In genomic region chr3:197511853-197512635, GRCh38 we compare ENCODE assay signal across 15 cellular contexts. TPM values are rescaled to one million over a fixed set of nuclear protein-coding genes. Genes with fewer than 3 reads are reported as not detected.
DNase-seq lines count a peak whose midpoint lies in the region; ATAC-seq and TF ChIP-seq lines count a peak whose summit lies in the region.
"Had no signal": no experiment of that assay in that cellular context is flagged by ENCODE, and none has a peak within 500 bp of the region (broad histone marks: within the 10 kb centered on the region; RNA-seq: fewer than 3 reads in every experiment).

No MANE protein-coding gene starts in this region.

- DNase-seq in DND-41, result no peak
- no peak for DNase-seq in OCI-LY7 (ENCODE audit: low spot score)
- DNase-seq in endodermal cell, result peak; percentile 78
- DNase-seq in osteoblast (ENCODE audit: insufficient read length, low spot score, missing footprints), result peak; percentile 81
- no peak for DNase-seq in Calu3
- no peak for DNase-seq in KBM-7
- DNase-seq: COR-L47, NCI-H1092, NCI-H2029 treated with DMSO at 0.1 percent for 48 hours, T1000 had no signal

- no peaks in the 10 kb centered on the region for H3K9me2 ChIP-seq in OCI-LY7 (ENCODE audit: insufficient read depth, low read length)

- BruUV-seq in OCI-LY7 (replicated peaks; lab: Mats Ljungman, UMichigan), result no TSS peak
- no TSS peak for BruUV-seq in Calu3 (replicated peaks; lab: Mats Ljungman, UMichigan)

- H3K27ac Mint-ChIP-seq in endodermal cell, result peak overlapping the region; percentile 9
- no peak overlapping the region for H3K27ac Mint-ChIP-seq in Calu3 (ENCODE audit: unreplicated experiment)

- no peak overlapping the region for H2AFZ ChIP-seq in DND-41 (ENCODE audit: low read depth, low read length)
- no peak overlapping the region for H2AFZ ChIP-seq in OCI-LY7 (ENCODE audit: low read length)
- no peak overlapping the region for H2AFZ ChIP-seq in osteoblast (ENCODE audit: low read length)

- no peak overlapping the region for H3K4me3 Mint-ChIP-seq in endodermal cell
- no peak overlapping the region for H3K4me3 Mint-ChIP-seq in Calu3 (ENCODE audit: low read depth, unreplicated experiment)

- no peak overlapping the region for H3K9ac ChIP-seq in DND-41 (ENCODE audit: low read depth, low read length)
- no peak overlapping the region for H3K9ac ChIP-seq in endodermal cell (ENCODE audit: extremely low read depth, low read length, poor library complexity, severe bottlenecking)

- H3K36me3 ChIP-seq in DND-41 (ENCODE audit: insufficient read depth, low read length) (peaks cover 79% of the 10 kb centered on the region), OCI-LY7 (ENCODE audit: insufficient read depth, low read length) (peaks cover 11% of the 10 kb centered on the region), endodermal cell (ENCODE audit: control insufficient read depth, insufficient read depth, low read length) (no peaks in the 10 kb centered on the region), osteoblast (ENCODE audit: insufficient read depth, low read length) (no peaks in the 10 kb centered on the region)

- H4K20me1 ChIP-seq in DND-41 (ENCODE audit: insufficient read depth, low read length) (0 out of 2 replicates have a peak, but pooled peaks cover 9% of the 10 kb centered on the region), OCI-LY7 (ENCODE audit: insufficient read depth, low read length) (no peaks in the 10 kb centered on the region), osteoblast (ENCODE audit: insufficient read depth, low read length) (no peaks in the 10 kb centered on the region)

- H3K9me3 Mint-ChIP-seq in endodermal cell (no peaks in the 10 kb centered on the region), Calu3 (ENCODE audit: low read depth, unreplicated experiment) (no peaks in the 10 kb centered on the region)

- H3K4me2 ChIP-seq in DND-41 (ENCODE audit: insufficient read depth, low read length) (no peak overlapping the region), OCI-LY7 (ENCODE audit: low read length) (no peak overlapping the region), osteoblast (ENCODE audit: insufficient read depth, low read length) (no peak overlapping the region)

- H3K79me2 ChIP-seq in DND-41 (ENCODE audit: insufficient read depth, low read length) (no peaks in the 10 kb centered on the region), OCI-LY7 (ENCODE audit: insufficient read depth, low read depth, low read length) (no peaks in the 10 kb centered on the region), osteoblast (ENCODE audit: insufficient read depth, low read length) (no peaks in the 10 kb centered on the region)

- H3K4me3 ChIP-seq in DND-41 (ENCODE audit: low read depth in 1 of 2, low read length in 2 of 2) (no peak overlapping the region), OCI-LY7 (ENCODE audit: low read depth, low read length, poor library complexity, severe bottlenecking) (no peak overlapping the region), endodermal cell (ENCODE audit: low read length) (no peak overlapping the region), osteoblast (ENCODE audit: insufficient read depth, low read length) (no peak overlapping the region)
- H3K4me3 ChIP-seq: coronary artery had no signal

- peaks cover 6% of the 10 kb centered on the region for H3K4me1 Mint-ChIP-seq in endodermal cell
- H3K4me1 Mint-ChIP-seq in Calu3 (ENCODE audit: low read depth, unreplicated experiment), result peaks cover 29% of the 10 kb centered on the region

- in situ Hi-C loops in KBM-7 (cut with MboI; ENCODE audit: low pct_unique_long_range_greater_than_20kb, low sequenced_read_pairs), result loop anchor here (25.0 kb wide), 1 partner anchor 525 kb away; no protein-coding TSS in a partner anchor

- CTCF ChIA-PET in OCI-LY7 (lab: Charles Lee; ENCODE audit: unreplicated experiment), result no interaction called here
- CTCF ChIA-PET in Calu3 (lab: Charles Lee), result no interaction called here

- POLR2A ChIA-PET in OCI-LY7 (lab: Charles Lee), result interaction anchor here (1.4 kb wide), 1 partner anchor 11 kb away, joined by 3 read pairs; no protein-coding TSS in a partner anchor

- TF ChIP-seq CTCF in DND-41 (IDR thresholded peaks at IDR 0.05; ENCODE audit: borderline replicate concordance, extremely low read depth, low read length, poor library complexity, severe bottlenecking) (peak; percentile 13), OCI-LY7 (conservative IDR thresholded peaks at IDR 0.05; ENCODE audit: low read length) (0 out of 2 replicates have a peak, but pooled peaks have one; percentile 13), endodermal cell (conservative IDR thresholded peaks at IDR 0.05) (peak; percentile 60), osteoblast (IDR thresholded peaks at IDR 0.05; ENCODE audit: extremely low read depth, low read depth, low read length) (no peak), Calu3 (IDR thresholded peaks at IDR 0.05; ENCODE audit: unreplicated experiment) (no peak)

- H3K36me3 Mint-ChIP-seq in endodermal cell (ENCODE audit: low read depth), result peaks cover 44% of the 10 kb centered on the region
- H3K36me3 Mint-ChIP-seq in Calu3 (ENCODE audit: insufficient read depth, unreplicated experiment), result peaks cover 29% of the 10 kb centered on the region

- intact Hi-C loops in OCI-LY7 (cut with micrococcal nuclease; ENCODE audit: unreplicated experiment), result loop anchor here (2.0 to 10.0 kb wide), 3 partner anchors 255 to 507 kb away; no protein-coding TSS in a partner anchor
- intact Hi-C loops in Calu3 (cut with micrococcal nuclease; ENCODE audit: unreplicated experiment), result no loop called here

- H3K27me3 Mint-ChIP-seq in endodermal cell (ENCODE audit: insufficient read depth), result peaks cover 5% of the 10 kb centered on the region
- no peaks in the 10 kb centered on the region for H3K27me3 Mint-ChIP-seq in Calu3 (ENCODE audit: unreplicated experiment)

- 95 to 96% methylated on average over 28 to 33 of the region's 33 CpGs for WGBS in endodermal cell (ENCODE audit: insufficient coverage in 1 of 2, insufficient read length in 1 of 2), 2 experiments

- H3K27ac ChIP-seq in DND-41 (ENCODE audit: low read length) (no peak overlapping the region), OCI-LY7 (ENCODE audit: low read depth, low read length, poor library complexity, severe bottlenecking) (no peak overlapping the region), endodermal cell (ENCODE audit: low read depth, low read length) (no peak overlapping the region), osteoblast (ENCODE audit: low read depth, low read length) (peak overlapping the region; percentile 81)
- H3K27ac ChIP-seq: coronary artery, neutrophil had no signal

- H3K4me1 ChIP-seq in DND-41 (ENCODE audit: insufficient read depth, low read length) (no peaks in the 10 kb centered on the region), OCI-LY7 (ENCODE audit: insufficient read depth, low read length, poor library complexity, severe bottlenecking) (peaks cover 9% of the 10 kb centered on the region), endodermal cell (ENCODE audit: control insufficient read depth, insufficient read depth, low read length) (no peaks in the 10 kb centered on the region), osteoblast (ENCODE audit: insufficient read depth, low read length) (peaks cover 29% of the 10 kb centered on the region)

- no peak for ATAC-seq in DND-41 (ENCODE audit: insufficient read depth, low read depth)
- no peak for ATAC-seq in GM21528 (IDR thresholded peaks at IDR 0.05; ENCODE audit: low FRiP score, unreplicated experiment)
- no peak for ATAC-seq in GM21737 (IDR thresholded peaks at IDR 0.05; ENCODE audit: unreplicated experiment)
- ATAC-seq: activated CD4-positive, CD25-positive, alpha-beta regulatory T cell treated with anti-CD3 and anti-CD28 coated beads, Interleukin-2, amount 50 U/mL, for 24 hours had no signal

- H3K9me3 ChIP-seq in DND-41 (ENCODE audit: insufficient read depth, low read length, severe bottlenecking) (no peaks in the 10 kb centered on the region), OCI-LY7 (ENCODE audit: low read length) (no peaks in the 10 kb centered on the region), endodermal cell (ENCODE audit: control insufficient read depth, low read length) (no peaks in the 10 kb centered on the region), osteoblast (ENCODE audit: low read depth, low read length) (no peaks in the 10 kb centered on the region)
- H3K9me3 ChIP-seq: neutrophil had no signal

- no peaks in the 10 kb centered on the region for H3K27me3 ChIP-seq in DND-41 (ENCODE audit: insufficient read depth, low read length, poor library complexity)
- peaks cover 8% of the 10 kb centered on the region for H3K27me3 ChIP-seq in endodermal cell (ENCODE audit: control insufficient read depth, insufficient read depth, low read length, poor library complexity, severe bottlenecking)
- no peaks in the 10 kb centered on the region for H3K27me3 ChIP-seq in osteoblast (ENCODE audit: insufficient read depth, low read length)
- H3K27me3 ChIP-seq: neutrophil had no signal

RNA-seq across cellular contexts. Expression of gene BDH1, which starts 43.7 kb away (rescaled TPM):
- total RNA-seq in OCI-LY7 (2014; rRNA removed; shearing (Covaris generic)), result 14.1 TPM in 2 replicates
- total RNA-seq in OCI-LY7 (2022), result 14.5 and 16.0 TPM in 2 replicates
- 10 to 100 TPM; 32.5 to 49.0 TPM for total RNA-seq in endodermal cell
- polyA plus RNA-seq in endodermal cell (2013, experiment 1 of 2), result 11.3 TPM
- polyA plus RNA-seq in endodermal cell (2013, experiment 2 of 2), result 8.7 TPM
- 5.6 and 5.8 TPM in 2 replicates for total RNA-seq in osteoblast
- total RNA-seq in Calu3 (2022), result 49.0 and 56.7 TPM in 2 replicates

Comparison
In these comparisons a context has a peak if more than half of its experiments do, and no peak if none do; other contexts are left out.
1. DNase-seq: peak in endodermal cell (single experiment) and osteoblast (single experiment); none in DND-41 (single experiment), OCI-LY7 (single experiment), Calu3 (single experiment) and KBM-7 (single experiment).
2. CTCF ChIP-seq: peak in DND-41 (single experiment), OCI-LY7 (single experiment) and endodermal cell (single experiment); none in osteoblast (single experiment) and Calu3 (single experiment).